8 cellular contexts compared by ENCODE assay signal in genomic region chr15:74598126-74598842, GRCh38. TPM values are rescaled to one million over a fixed set of nuclear protein-coding genes. Genes with fewer than 3 reads are reported as not detected.
DNase-seq lines count a peak whose midpoint lies in the region; ATAC-seq and TF ChIP-seq lines count a peak whose summit lies in the region.

No MANE protein-coding gene starts in this region.

- POLR2A ChIA-PET in activated B cell treated with CpG ODN at 0.5 μM for 24 hours (lab: Charles Lee), result interaction anchor here (0.7 to 2.4 kb wide), 4 partner anchors 17 to 58 kb away, joined by 3 to 14 read pairs (median 4); partner anchors contain the start of gene CLK3

- TF ChIP-seq CTCF in GM13977 (IDR thresholded peaks at IDR 0.05; ENCODE audit: extremely low read depth, insufficient read depth, missing control alignments) (no peak), activated B cell treated with CpG ODN at 0.5 μM for 24 hours (IDR thresholded peaks at IDR 0.05) (no peak), cardiac fibroblast (IDR thresholded peaks at IDR 0.05; ENCODE audit: low read depth, low read length) (no peak), spleen (IDR thresholded peaks at IDR 0.05 in 8 of 11, conservative IDR thresholded peaks at IDR 0.05 in 3 of 11) (peak in 1 of 11 experiments; percentile 3)

- H3K4me1 Mint-ChIP-seq in activated B cell treated with CpG ODN at 0.5 μM for 24 hours (peaks cover 19% of the 10 kb centered on the region), immature natural killer cell (peaks cover 18 to 20% of the 10 kb centered on the region in 2 donors)

- H3K9me3 ChIP-seq in spleen, result no peaks in the 10 kb centered on the region

- H3K36me3 ChIP-seq in spleen, result peaks cover 0 to 31% (median 21%) of the 10 kb centered on the region in 6 donors

- peak; percentile 94 for ATAC-seq in HG02798 (IDR thresholded peaks at IDR 0.05; ENCODE audit: poor library complexity, unreplicated experiment)
- peak; percentile 99 for ATAC-seq in activated B cell treated with CpG ODN at 0.5 μM for 24 hours (ENCODE audit: low read depth)

- peaks cover 30% of the 10 kb centered on the region for H3K36me3 Mint-ChIP-seq in activated B cell treated with CpG ODN at 0.5 μM for 24 hours (ENCODE audit: low read depth)
- H3K36me3 Mint-ChIP-seq in immature natural killer cell, result peaks cover 0 to 8% (median 0%) of the 10 kb centered on the region in 3 donors

- DNase-seq in GM13977 (ENCODE audit: low spot score) (peak; percentile 97), NCI-H187 (lab: John Stamatoyannopoulos, UW) (peak; percentile 57 to 84), activated B cell treated with CpG ODN at 0.5 μM for 24 hours (peak; percentile 80), cardiac fibroblast (ENCODE audit: low read depth in 2 of 2) (peak; percentile 84 to 89), immature natural killer cell (peak; percentile 85 to 89 (median 88)), spleen (peak; percentile 96), NCI-H146 (lab: John Stamatoyannopoulos, UW) (no peak)

- H3K27ac Mint-ChIP-seq in activated B cell treated with CpG ODN at 0.5 μM for 24 hours (peak overlapping the region; percentile 88), immature natural killer cell (peak overlapping the region; percentile 90 to 99 (median 97))

- H3K4me3 ChIP-seq in cardiac fibroblast (replicated peaks in 1 of 2; ENCODE audit: low read depth in 2 of 2, low read length in 2 of 2) (peak overlapping the region; percentile 63 to 66), spleen (peak overlapping the region; percentile 52 to 83 (median 62))

- intact Hi-C loops in activated B cell treated with CpG ODN at 0.5 μM for 24 hours (cut with micrococcal nuclease), result loop anchor here (1.0 to 2.0 kb wide), 3 partner anchors 16 to 137 kb away; partner anchors contain the start of genes ARID3B and UBL7
- intact Hi-C loops in spleen (cut with DNase I; ENCODE audit: low total_unique reads), result no loop called here

- 1 to 3% (median 1%) methylated on average over 26 of the region's 26 CpGs for WGBS in spleen, 5 donors

- H3K27me3 ChIP-seq in spleen (replicated peaks in 1 of 7), result no peaks in the 10 kb centered on the region

- peak in 1 of 3 donors; percentile 44 for TF ChIP-seq POLR2A in spleen (IDR thresholded peaks at IDR 0.05)

- H3K4me3 Mint-ChIP-seq in activated B cell treated with CpG ODN at 0.5 μM for 24 hours, result peak overlapping the region; percentile 96
- peak overlapping the region; percentile 92 to 100 (median 98) for H3K4me3 Mint-ChIP-seq in immature natural killer cell

- CTCF ChIA-PET in activated B cell treated with CpG ODN at 0.5 μM for 24 hours (lab: Charles Lee), result interaction anchor here (1.7 kb wide), 1 partner anchor 33 kb away, joined by 5 read pairs; no protein-coding TSS in a partner anchor

- H3K27me3 Mint-ChIP-seq in activated B cell treated with CpG ODN at 0.5 μM for 24 hours (no peaks in the 10 kb centered on the region), immature natural killer cell (ENCODE audit: low read depth in 3 of 3) (peaks cover 0 to 9% (median 7%) of the 10 kb centered on the region in 3 donors)

- H3K9me3 Mint-ChIP-seq in activated B cell treated with CpG ODN at 0.5 μM for 24 hours (no peaks in the 10 kb centered on the region), immature natural killer cell (no peaks in the 10 kb centered on the region)

- in situ Hi-C loops in GM13977 (cut with MboI; ENCODE audit: low pct_unique_long_range_greater_than_20kb, low sequenced_read_pairs, unreplicated experiment), result no loop called here

- peak overlapping the region; percentile 83 to 93 (median 88) for H3K27ac ChIP-seq in spleen

- peaks cover 9 to 31% (median 22%) of the 10 kb centered on the region in 6 donors for H3K4me1 ChIP-seq in spleen

RNA-seq across cellular contexts. Expression of gene CLK3, which starts 17.4 kb away (rescaled TPM):
- total RNA-seq in activated B cell treated with CpG ODN at 0.5 μM for 24 hours, result 100 and 116 TPM in 2 replicates
- polyA plus RNA-seq in immature natural killer cell, result 10 to 100 TPM; 32.4 to 82.1 (median 68.2) TPM
- total RNA-seq in spleen, result 100 to 1,000 TPM in 6 of 7 donors, 10 to 100 TPM in 1; 97.8 to 229 (median 109) TPM
- polyA plus RNA-seq in spleen, result 100 to 1,000 TPM in 1 of 3 donors, 10 to 100 TPM in 2; 54.0 to 106 (median 93.7) TPM

RNA-seq across cellular contexts. Expression of gene ARID3B, which starts 57.3 kb away (rescaled TPM):
- total RNA-seq in activated B cell treated with CpG ODN at 0.5 μM for 24 hours, result 24.8 and 26.9 TPM in 2 replicates
- polyA plus RNA-seq in immature natural killer cell, result 10 to 100 TPM in 1 of 3 donors, 1 to 10 TPM in 2; 3.2 to 17.3 (median 6.6) TPM
- total RNA-seq in spleen, result 10 to 100 TPM; 14.5 to 25.2 (median 16.3) TPM
- polyA plus RNA-seq in spleen, result 1 to 10 TPM; 3.5 to 7.8 (median 4.7) TPM
